In the genomic region with DNA sequence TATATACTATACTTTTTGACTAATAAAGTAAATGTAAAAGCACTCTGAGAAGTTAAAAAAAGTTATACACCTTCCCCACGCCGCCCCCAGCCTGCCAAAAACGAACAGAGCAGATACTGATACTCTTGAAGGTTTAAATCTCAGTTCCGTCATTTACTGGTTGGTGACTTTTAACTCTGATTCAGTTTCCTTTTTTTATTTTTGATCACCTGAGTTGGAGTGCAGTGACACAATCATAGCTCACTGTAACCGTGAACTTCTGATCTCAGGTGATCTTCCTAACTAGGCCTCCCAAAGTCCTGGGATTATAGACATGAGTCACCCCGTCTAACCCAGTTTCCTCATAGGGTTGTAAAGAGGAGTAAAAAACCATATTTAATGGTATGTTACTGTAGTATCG, we compare ENCODE assay signal across 20 cellular contexts. TPM values are rescaled to one million over a fixed set of nuclear protein-coding genes. Genes with fewer than 3 reads are reported as not detected.
A peak's percentile ranks its signal among the peaks of the same experiment; 100 is the strongest.
DNase-seq lines count a peak whose midpoint lies in the region; ATAC-seq and TF ChIP-seq lines count a peak whose summit lies in the region.
"Had no signal": no experiment of that assay in that cellular context is flagged by ENCODE, and none has a peak within 500 bp of the region (broad histone marks: within the 10 kb centered on the region; RNA-seq: fewer than 3 reads in every experiment).

No MANE protein-coding gene starts in this region.

- DNase-seq in GM12864 (ENCODE audit: low read depth) (peak; percentile 52), HT-29 (ENCODE audit: low spot score) (peak; percentile 42), colonic mucosa (peak; percentile 49), nephron progenitor cell (no peak), hippocampal formation (lab: John Stamatoyannopoulos, UW) (no peak), G401 (ENCODE audit: low spot score) (no peak)
- DNase-seq: activated CD4-positive, alpha-beta T cell treated with anti-CD3 and anti-CD28 coated beads for 4 hours; activated naive CD8-positive, alpha-beta T cell treated with anti-CD3 and anti-CD28 coated beads, Interleukin-2, amount 50 U/mL, for 24 hours; activated T-cell treated with anti-CD3 and anti-CD28 coated beads, Interleukin-2, amount 50 U/mL, for 24 hours; cerebellar nuclear complex; heart right ventricle; left lung; naive thymus-derived CD4-positive, alpha-beta T cell; NCI-H1930; psoas muscle; testis had no signal

- peak overlapping the region; percentile 80 for H3K27ac Mint-ChIP-seq in nephron progenitor cell
- H3K27ac Mint-ChIP-seq: activated naive CD8-positive, alpha-beta T cell treated with anti-CD3 and anti-CD28 coated beads, Interleukin-2, amount 50 U/mL, for 24 hours; activated T-cell treated with anti-CD3 and anti-CD28 coated beads, Interleukin-2, amount 50 U/mL, for 24 hours; T-helper 2 cell treated with Interferon-gamma antibody and Interleukin-4, amounts not matched to agents 5 μg/mL and 100 μg/mL, for 36 hours had no signal

- H3K27me3 Mint-ChIP-seq in nephron progenitor cell (ENCODE audit: low read depth, poor library complexity) = no peaks in the 10 kb centered on the region
- H3K27me3 Mint-ChIP-seq: activated naive CD8-positive, alpha-beta T cell treated with anti-CD3 and anti-CD28 coated beads, Interleukin-2, amount 50 U/mL, for 24 hours; activated T-cell treated with anti-CD3 and anti-CD28 coated beads, Interleukin-2, amount 50 U/mL, for 24 hours; naive thymus-derived CD4-positive, alpha-beta T cell had no signal

- TF ChIP-seq POLR2A in GM18505 (IDR thresholded peaks at IDR 0.05; ENCODE audit: borderline replicate concordance, extremely low read depth, insufficient read depth, insufficient read length) = no peak

- no peaks in the 10 kb centered on the region for H3K9me3 ChIP-seq in colonic mucosa
- H3K9me3 ChIP-seq: BLaER1, heart right ventricle, left lung, psoas muscle, testis had no signal

- peaks cover 14% of the 10 kb centered on the region for H3K4me1 Mint-ChIP-seq in nephron progenitor cell

- no peak overlapping the region for H3K4me3 Mint-ChIP-seq in nephron progenitor cell
- H3K4me3 Mint-ChIP-seq: activated naive CD8-positive, alpha-beta T cell treated with anti-CD3 and anti-CD28 coated beads, Interleukin-2, amount 50 U/mL, for 24 hours; activated T-cell treated with anti-CD3 and anti-CD28 coated beads, Interleukin-2, amount 50 U/mL, for 24 hours; naive thymus-derived CD4-positive, alpha-beta T cell; T-helper 2 cell treated with Interferon-gamma antibody and Interleukin-4, amounts not matched to agents 5 μg/mL and 100 μg/mL, for 36 hours had no signal

- H3K9ac ChIP-seq in colonic mucosa (ENCODE audit: low read depth in 2 of 2, low read length in 2 of 2) = no peak overlapping the region
- H3K9ac ChIP-seq: BLaER1 had no signal

- H3K9me3 Mint-ChIP-seq in nephron progenitor cell = peaks cover 8% of the 10 kb centered on the region
- H3K9me3 Mint-ChIP-seq: activated naive CD8-positive, alpha-beta T cell treated with anti-CD3 and anti-CD28 coated beads, Interleukin-2, amount 50 U/mL, for 24 hours; activated T-cell treated with anti-CD3 and anti-CD28 coated beads, Interleukin-2, amount 50 U/mL, for 24 hours; naive thymus-derived CD4-positive, alpha-beta T cell; T-helper 2 cell treated with Interferon-gamma antibody and Interleukin-4, amounts not matched to agents 5 μg/mL and 100 μg/mL, for 36 hours had no signal

- no peaks in the 10 kb centered on the region for H3K4me1 ChIP-seq in colonic mucosa
- H3K4me1 ChIP-seq: testis had no signal

- no peak for ATAC-seq in GM18505 (IDR thresholded peaks at IDR 0.05; ENCODE audit: unreplicated experiment)
- ATAC-seq in HG02938 (IDR thresholded peaks at IDR 0.05; ENCODE audit: unreplicated experiment) = no peak
- ATAC-seq: activated naive CD8-positive, alpha-beta T cell treated with anti-CD3 and anti-CD28 coated beads, Interleukin-2, amount 50 U/mL, for 24 hours; heart right ventricle; left lung; naive thymus-derived CD4-positive, alpha-beta T cell; psoas muscle had no signal

- H3K4me3 ChIP-seq in GM12864 (ENCODE audit: low read depth, low read length) (no peak overlapping the region), colonic mucosa (no peak overlapping the region)
- H3K4me3 ChIP-seq: BLaER1, heart right ventricle, left lung, psoas muscle, testis had no signal

- intact Hi-C loops in colonic mucosa (cut with DNase I) = no loop called here

- H3K27me3 ChIP-seq in colonic mucosa = no peaks in the 10 kb centered on the region
- H3K27me3 ChIP-seq: BLaER1, heart right ventricle, left lung, testis had no signal

- in situ Hi-C loops in G401 (cut with HindIII; ENCODE audit: low sequenced_read_pairs) = no loop called here

- H3K36me3 ChIP-seq in colonic mucosa = no peaks in the 10 kb centered on the region
- H3K36me3 ChIP-seq: BLaER1, heart right ventricle, left lung had no signal

- TF ChIP-seq CTCF in GM12864 (IDR thresholded peaks at IDR 0.05; ENCODE audit: low read depth, low read length, missing control alignments) = no peak
- TF ChIP-seq CTCF in colonic mucosa (IDR thresholded peaks at IDR 0.05) = no peak
- TF ChIP-seq CTCF in nephron progenitor cell (IDR thresholded peaks at IDR 0.05) = no peak

- peak overlapping the region; percentile 43 for H3K27ac ChIP-seq in colonic mucosa
- H3K27ac ChIP-seq: BLaER1, heart right ventricle, left lung, psoas muscle, testis had no signal

- H3K36me3 Mint-ChIP-seq in nephron progenitor cell (ENCODE audit: low read depth) = no peaks in the 10 kb centered on the region
- H3K36me3 Mint-ChIP-seq: naive thymus-derived CD4-positive, alpha-beta T cell had no signal

RNA-seq across cellular contexts. Expression of a gene that starts 3.3 kb away (rescaled TPM):
- total RNA-seq in HT-29 (2014; rRNA removed; shearing (Covaris generic)) = 8.9 and 11.3 TPM in 2 replicates
- total RNA-seq in colonic mucosa = 10 to 100 TPM in 1 of 2 donors, 1 to 10 TPM in 1; 2.9 to 10.6 TPM
- 19.3 and 44.8 TPM in 2 replicates for total RNA-seq in G401 (2014; rRNA removed; shearing (Covaris generic))

RNA-seq across cellular contexts. Expression of a gene that starts 27.0 kb away (rescaled TPM):
- total RNA-seq in HT-29 (2014; rRNA removed; shearing (Covaris generic)) = 57.1 and 61.7 TPM in 2 replicates
- 10 to 100 TPM; 50.0 to 53.2 TPM for total RNA-seq in colonic mucosa
- 5.3 and 13.9 TPM in 2 replicates for total RNA-seq in G401 (2014; rRNA removed; shearing (Covaris generic))

Comparison
In these comparisons a context has a peak if more than half of its experiments do, and no peak if none do; other contexts are left out.
1. DNase-seq: peak in GM12864 (single experiment), HT-29 (single experiment) and colonic mucosa (single experiment); none in nephron progenitor cell (single experiment), hippocampal formation (0 of 2) and G401 (single experiment).